In the genomic region with DNA sequence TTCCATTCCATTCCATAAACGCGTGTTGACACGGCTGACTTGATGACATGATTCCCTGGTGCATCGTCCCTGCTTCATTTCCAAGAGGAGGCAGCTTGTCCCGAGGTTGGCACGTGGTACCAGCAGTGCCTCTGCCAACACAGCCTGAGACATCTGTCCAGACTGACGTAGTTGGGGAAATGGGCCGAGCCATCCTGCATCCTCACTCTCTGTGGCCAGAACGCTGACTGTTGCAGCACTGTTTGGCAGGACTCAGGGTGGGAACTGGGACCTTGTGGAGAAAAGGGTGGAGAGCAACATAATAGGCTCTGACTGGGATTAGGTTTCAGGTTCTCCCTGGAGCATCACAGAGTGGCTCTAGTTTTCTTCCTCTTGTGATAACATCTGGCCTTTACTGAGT, we compare ENCODE assay signal across 11 cellular contexts.
DNase-seq lines count a peak whose midpoint lies in the region; ATAC-seq and TF ChIP-seq lines count a peak whose summit lies in the region.
"Had no signal": no experiment of that assay in that cellular context is flagged by ENCODE, and none has a peak within 500 bp of the region (broad histone marks: within the 10 kb centered on the region; RNA-seq: fewer than 3 reads in every experiment).

No MANE protein-coding gene starts in this region.

- no peaks in the 10 kb centered on the region for H3K4me1 ChIP-seq in CD8-positive, alpha-beta memory T cell (ENCODE audit: insufficient read depth, low read length)

- H3K27me3 ChIP-seq in CD8-positive, alpha-beta memory T cell (ENCODE audit: insufficient read depth, low read length, poor library complexity, severe bottlenecking) = no peaks in the 10 kb centered on the region
- H3K27me3 ChIP-seq: testis had no signal

- POLR2A ChIA-PET in CD8-positive, alpha-beta memory T cell (lab: Charles Lee) = no interaction called here

- H3K9me3 Mint-ChIP-seq in osteocyte (ENCODE audit: unreplicated experiment) (no peaks in the 10 kb centered on the region), type B pancreatic cell (no peaks in the 10 kb centered on the region), Calu3 (ENCODE audit: low read depth, unreplicated experiment) (no peaks in the 10 kb centered on the region)
- no peaks in the 10 kb centered on the region for H3K9me3 Mint-ChIP-seq in CD8-positive, alpha-beta memory T cell

- H3K27me3 Mint-ChIP-seq in osteocyte (ENCODE audit: unreplicated experiment) (no peaks in the 10 kb centered on the region), type B pancreatic cell (no peaks in the 10 kb centered on the region), Calu3 (ENCODE audit: unreplicated experiment) (no peaks in the 10 kb centered on the region)
- peaks cover 12 to 31% of the 10 kb centered on the region in 2 donors for H3K27me3 Mint-ChIP-seq in CD8-positive, alpha-beta memory T cell

- no TSS peak for BruUV-seq in Calu3 (replicated peaks; lab: Mats Ljungman, UMichigan)

- DNase-seq in AG20443 (ENCODE audit: low spot score) (peak; percentile 86), NCI-H510A (lab: John Stamatoyannopoulos, UW) (peak; percentile 49), fibroblast of pulmonary artery (ENCODE audit: low read depth) (peak; percentile 86), osteocyte (ENCODE audit: extremely low spot score, unreplicated experiment) (no peak), type B pancreatic cell (ENCODE audit: extremely low spot score, unreplicated experiment) (no peak), Calu3 (no peak)
- no peak for DNase-seq in CD8-positive, alpha-beta memory T cell
- DNase-seq: activated gamma-delta T cell treated with Interleukin-2 at 50 U/mL for 16 hours, NCI-H1417 treated with DMSO at 0.1 percent for 48 hours, testis had no signal

- TF ChIP-seq CTCF in fibroblast of pulmonary artery (IDR thresholded peaks at IDR 0.05; ENCODE audit: low read length, missing control alignments) = no peak
- TF ChIP-seq CTCF in osteocyte (IDR thresholded peaks at IDR 0.05) = no peak
- no peak for TF ChIP-seq CTCF in type B pancreatic cell (conservative IDR thresholded peaks at IDR 0.05)
- TF ChIP-seq CTCF in Calu3 (IDR thresholded peaks at IDR 0.05; ENCODE audit: unreplicated experiment) = no peak

- no peak overlapping the region for H3K4me3 ChIP-seq in fibroblast of pulmonary artery (replicated peaks; ENCODE audit: low read depth, low read length)
- H3K4me3 ChIP-seq in CD8-positive, alpha-beta memory T cell (ENCODE audit: low read length) = no peak overlapping the region
- H3K4me3 ChIP-seq: testis had no signal

- CTCF ChIA-PET in Calu3 (lab: Charles Lee) = no interaction called here
- CTCF ChIA-PET in CD8-positive, alpha-beta memory T cell (lab: Charles Lee) = no interaction called here

- intact Hi-C loops in Calu3 (cut with micrococcal nuclease; ENCODE audit: unreplicated experiment) = no loop called here

- H3K36me3 Mint-ChIP-seq in osteocyte (ENCODE audit: unreplicated experiment) (peaks cover 14% of the 10 kb centered on the region), type B pancreatic cell (peaks cover 11% of the 10 kb centered on the region), Calu3 (ENCODE audit: insufficient read depth, unreplicated experiment) (no peaks in the 10 kb centered on the region)
- no peaks in the 10 kb centered on the region for H3K36me3 Mint-ChIP-seq in CD8-positive, alpha-beta memory T cell

- peaks cover 50% of the 10 kb centered on the region for H3K4me1 Mint-ChIP-seq in osteocyte (ENCODE audit: unreplicated experiment)
- peaks cover 74% of the 10 kb centered on the region for H3K4me1 Mint-ChIP-seq in type B pancreatic cell (ENCODE audit: unreplicated experiment)
- H3K4me1 Mint-ChIP-seq in Calu3 (ENCODE audit: low read depth, unreplicated experiment) = no peaks in the 10 kb centered on the region
- H3K4me1 Mint-ChIP-seq in CD8-positive, alpha-beta memory T cell = no peaks in the 10 kb centered on the region

- ATAC-seq in HG03354 (IDR thresholded peaks at IDR 0.05; ENCODE audit: poor library complexity, severe bottlenecking, unreplicated experiment) = no peak

- no peak overlapping the region for H3K4me3 Mint-ChIP-seq in osteocyte (ENCODE audit: unreplicated experiment)
- H3K4me3 Mint-ChIP-seq in type B pancreatic cell = no peak overlapping the region
- no peak overlapping the region for H3K4me3 Mint-ChIP-seq in Calu3 (ENCODE audit: low read depth, unreplicated experiment)
- H3K4me3 Mint-ChIP-seq in CD8-positive, alpha-beta memory T cell = no peak overlapping the region

- H3K36me3 ChIP-seq in CD8-positive, alpha-beta memory T cell (ENCODE audit: insufficient read depth, low read length) = no peaks in the 10 kb centered on the region

- no peaks in the 10 kb centered on the region for H3K9me3 ChIP-seq in CD8-positive, alpha-beta memory T cell (ENCODE audit: low read length)
- H3K9me3 ChIP-seq: testis had no signal

- peak overlapping the region; percentile 16 for H3K27ac Mint-ChIP-seq in osteocyte (ENCODE audit: unreplicated experiment)
- H3K27ac Mint-ChIP-seq in type B pancreatic cell = no peak overlapping the region
- H3K27ac Mint-ChIP-seq in Calu3 (ENCODE audit: unreplicated experiment) = no peak overlapping the region
- no peak overlapping the region for H3K27ac Mint-ChIP-seq in CD8-positive, alpha-beta memory T cell

- no peak overlapping the region for H3K27ac ChIP-seq in CD8-positive, alpha-beta memory T cell (ENCODE audit: low read depth, low read length)
- H3K27ac ChIP-seq: testis had no signal

Comparison
In these comparisons a context has a peak if more than half of its experiments do, and no peak if none do; other contexts are left out.
1. DNase-seq: peak in AG20443 (single experiment), NCI-H510A (single experiment) and fibroblast of pulmonary artery (single experiment); none in osteocyte (single experiment), type B pancreatic cell (single experiment), Calu3 (single experiment) and CD8-positive, alpha-beta memory T cell (0 of 5).